In genomic region chr6:87753131-87753685, GRCh38 we compare ENCODE assay signal across 28 cellular contexts.
"Had no signal": no experiment of that assay in that cellular context is flagged by ENCODE, and none has a peak within 500 bp of the region (broad histone marks: within the 10 kb centered on the region; RNA-seq: fewer than 3 reads in every experiment).

No MANE protein-coding gene starts in this region.

- H3K4me1 ChIP-seq: adrenal gland had no signal

- H3K9me3 ChIP-seq: adrenal gland, breast epithelium, Peyer's patch, SJCRH30, SK-N-SH had no signal

- H3K27ac Mint-ChIP-seq: activated CD8-positive, alpha-beta T cell treated with anti-CD3 and anti-CD28 coated beads for 36 hours; activated naive CD4-positive, alpha-beta T cell treated with anti-CD3 and anti-CD28 coated beads, Interleukin-2, amount 10 ng/mL, durations not matched to agents 7 days and 5 days; activated naive CD8-positive, alpha-beta T cell treated with anti-CD3 and anti-CD28 coated beads, Interleukin-2, amount 10 ng/mL, durations not matched to agents 7 days and 5 days; activated T-cell treated with anti-CD3 and anti-CD28 coated beads, Interleukin-2, amount 50 U/mL, for 72 hours; activated T-helper 2 cell treated with anti-CD3 and anti-CD28 coated beads, Interferon-gamma antibody, Interleukin-2, Interleukin-4, amounts not matched to agents 10 μg/mL and 5 μg/mL and 100 μg/mL, durations not matched to agents 14 hours and 24 hours and 36 hours had no signal

- H3K27me3 Mint-ChIP-seq: activated CD8-positive, alpha-beta T cell treated with anti-CD3 and anti-CD28 coated beads for 36 hours had no signal

- DNase-seq: activated CD4-positive, alpha-beta T cell treated with anti-CD3 and anti-CD28 coated beads for 4 hours; activated CD8-positive, alpha-beta memory T cell treated with anti-CD3 and anti-CD28 coated beads, Interleukin-2, amount 50 U/mL, for 4 hours; activated CD8-positive, alpha-beta T cell treated with anti-CD3 and anti-CD28 coated beads for 36 hours; activated gamma-delta T cell treated with Interleukin-2 at 50 U/mL for 16 hours; activated naive CD4-positive, alpha-beta T cell treated with anti-CD3 and anti-CD28 coated beads, Interleukin-2, amount 10 ng/mL, durations not matched to agents 7 days and 5 days; activated naive CD8-positive, alpha-beta T cell treated with anti-CD3 and anti-CD28 coated beads, Interleukin-2, amount 10 ng/mL, durations not matched to agents 7 days and 5 days; activated T-cell treated with anti-CD3 and anti-CD28 coated beads, Interleukin-2, amount 50 U/mL, for 72 hours; adrenal gland; anterior cingulate cortex; caudate nucleus; NCI-H1092 treated with DMSO at 0.1 percent for 48 hours; NCI-H1436; NCI-H1694 treated with DMSO at 0.1 percent for 48 hours; NCI-H2029 treated with DMSO at 0.1 percent for 48 hours; NCI-H345; NCI-H510A; NCI-H526 treated with DMSO at 0.1 percent for 48 hours; NCI-H82; Peyer's patch; Right ventricle myocardium superior; SJCRH30; SK-N-SH; T-helper 1 cell; WERI-Rb-1 had no signal

- H3K4me3 Mint-ChIP-seq: activated CD8-positive, alpha-beta T cell treated with anti-CD3 and anti-CD28 coated beads for 36 hours; activated naive CD4-positive, alpha-beta T cell treated with anti-CD3 and anti-CD28 coated beads, Interleukin-2, amount 10 ng/mL, durations not matched to agents 7 days and 5 days; activated naive CD8-positive, alpha-beta T cell treated with anti-CD3 and anti-CD28 coated beads, Interleukin-2, amount 10 ng/mL, durations not matched to agents 7 days and 5 days; activated T-cell treated with anti-CD3 and anti-CD28 coated beads, Interleukin-2, amount 50 U/mL, for 72 hours had no signal

- H3K36me3 Mint-ChIP-seq: activated naive CD4-positive, alpha-beta T cell treated with anti-CD3 and anti-CD28 coated beads, Interleukin-2, amount 10 ng/mL, durations not matched to agents 7 days and 5 days; activated naive CD8-positive, alpha-beta T cell treated with anti-CD3 and anti-CD28 coated beads, Interleukin-2, amount 10 ng/mL, durations not matched to agents 7 days and 5 days had no signal

- H3K9me2 ChIP-seq: SK-N-SH had no signal

- H3K4me2 ChIP-seq: SK-N-SH had no signal

- H3K9ac ChIP-seq: SK-N-SH had no signal

- H3K4me3 ChIP-seq: adrenal gland, breast epithelium, Peyer's patch, SJCRH30 had no signal

- ATAC-seq: activated CD4-positive, CD25-positive, alpha-beta regulatory T cell treated with anti-CD3 and anti-CD28 coated beads, Interleukin-2, amount 50 U/mL, for 24 hours; activated CD8-positive, alpha-beta T cell treated with anti-CD3 and anti-CD28 coated beads for 36 hours; activated T-cell treated with anti-CD3 and anti-CD28 coated beads, Interleukin-2, amount 50 U/mL, for 72 hours had no signal

- H3K27me3 ChIP-seq: adrenal gland, breast epithelium, Peyer's patch, SJCRH30 had no signal

- H3K27ac ChIP-seq: adrenal gland, breast epithelium, Peyer's patch, RWPE1, SJCRH30, WERI-Rb-1 had no signal

- H3K9me3 Mint-ChIP-seq: activated CD8-positive, alpha-beta T cell treated with anti-CD3 and anti-CD28 coated beads for 36 hours; activated naive CD4-positive, alpha-beta T cell treated with anti-CD3 and anti-CD28 coated beads, Interleukin-2, amount 10 ng/mL, durations not matched to agents 7 days and 5 days; activated naive CD8-positive, alpha-beta T cell treated with anti-CD3 and anti-CD28 coated beads, Interleukin-2, amount 10 ng/mL, durations not matched to agents 7 days and 5 days; activated T-cell treated with anti-CD3 and anti-CD28 coated beads, Interleukin-2, amount 50 U/mL, for 72 hours; activated T-helper 2 cell treated with anti-CD3 and anti-CD28 coated beads, Interferon-gamma antibody, Interleukin-2, Interleukin-4, amounts not matched to agents 10 μg/mL and 5 μg/mL and 100 μg/mL, durations not matched to agents 14 hours and 24 hours and 36 hours had no signal

- H3K36me3 ChIP-seq: adrenal gland, breast epithelium, Peyer's patch, SJCRH30, WERI-Rb-1 had no signal
